15 cellular contexts compared by ENCODE assay signal in the genomic region with DNA sequence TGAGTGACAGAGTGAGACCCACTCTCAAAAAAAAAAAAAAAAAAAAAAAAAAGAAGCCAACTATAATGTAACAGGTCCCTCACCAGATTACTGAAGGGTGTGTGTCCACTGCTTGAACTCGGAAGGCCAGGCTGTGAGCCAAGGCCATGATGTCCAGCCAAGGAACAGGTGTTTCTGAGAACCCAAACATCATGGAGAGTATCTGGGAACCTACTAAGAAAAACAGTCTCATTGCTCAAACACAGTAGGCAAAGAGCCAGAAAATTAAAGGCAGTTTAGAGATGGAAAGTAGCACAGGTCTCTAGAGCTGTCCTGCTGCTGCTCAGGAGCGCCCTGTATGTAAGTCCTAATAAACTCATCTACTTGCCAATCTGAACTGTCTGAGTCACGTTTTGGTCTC.
"Had no signal": no experiment of that assay in that cellular context is flagged by ENCODE, and none has a peak within 500 bp of the region (broad histone marks: within the 10 kb centered on the region; RNA-seq: fewer than 3 reads in every experiment).

No MANE protein-coding gene starts in this region.

- H3K27ac Mint-ChIP-seq: activated naive CD8-positive, alpha-beta T cell treated with anti-CD3 and anti-CD28 coated beads, Interleukin-2, amount 50 U/mL, for 24 hours; activated T-helper 2 cell treated with anti-CD3 and anti-CD28 coated beads, Interferon-gamma antibody, Interleukin-2, Interleukin-4, amounts not matched to agents 10 μg/mL and 5 μg/mL and 100 μg/mL, durations not matched to agents 14 hours and 24 hours and 36 hours; memory B cell; naive thymus-derived CD8-positive, alpha-beta T cell; progenitor cell of endocrine pancreas had no signal

- H3K4me3 ChIP-seq: ascending aorta, mucosa of descending colon, right lobe of liver, testis had no signal

- H3K27ac ChIP-seq: ascending aorta, right lobe of liver, testis, WERI-Rb-1 had no signal

- H3K4me1 ChIP-seq: ascending aorta, right lobe of liver, testis had no signal

- DNase-seq: activated CD4-positive, alpha-beta T cell treated with anti-CD3 and anti-CD28 coated beads, Interleukin-2, amount 50 U/mL, for 48 hours; activated naive CD4-positive, alpha-beta T cell treated with anti-CD3 and anti-CD28 coated beads for 36 hours; activated naive CD8-positive, alpha-beta T cell treated with anti-CD3 and anti-CD28 coated beads, Interleukin-2, amount 50 U/mL, for 24 hours; mucosa of descending colon; naive thymus-derived CD8-positive, alpha-beta T cell; right lobe of liver; stimulated activated CD4-positive, alpha-beta T cell treated with anti-CD3 and anti-CD28 coated beads, Interleukin-1b, Interleukin-23, amount 100 ng/mL, for 48 hours; stimulated activated naive CD8-positive, alpha-beta T cell treated with anti-CD3 and anti-CD28 coated beads, Interleukin-15, amount 100 ng/mL, for 72 hours; testis; WERI-Rb-1 had no signal

- H3K9me3 Mint-ChIP-seq: activated naive CD8-positive, alpha-beta T cell treated with anti-CD3 and anti-CD28 coated beads, Interleukin-2, amount 50 U/mL, for 24 hours; activated T-helper 2 cell treated with anti-CD3 and anti-CD28 coated beads, Interferon-gamma antibody, Interleukin-2, Interleukin-4, amounts not matched to agents 10 μg/mL and 5 μg/mL and 100 μg/mL, durations not matched to agents 14 hours and 24 hours and 36 hours; memory B cell; stimulated activated naive CD8-positive, alpha-beta T cell treated with anti-CD3 and anti-CD28 coated beads, Interleukin-15, amount 100 ng/mL, for 72 hours had no signal

- H3K27me3 ChIP-seq: ascending aorta, right lobe of liver, testis had no signal

- ATAC-seq: activated naive CD8-positive, alpha-beta T cell treated with anti-CD3 and anti-CD28 coated beads, Interleukin-2, amount 50 U/mL, for 24 hours; left lobe of liver; mucosa of descending colon; naive thymus-derived CD8-positive, alpha-beta T cell; stimulated activated naive CD8-positive, alpha-beta T cell treated with anti-CD3 and anti-CD28 coated beads, Interleukin-15, amount 100 ng/mL, for 72 hours had no signal

- H3K27me3 Mint-ChIP-seq: activated naive CD8-positive, alpha-beta T cell treated with anti-CD3 and anti-CD28 coated beads, Interleukin-2, amount 50 U/mL, for 24 hours had no signal

- H3K9me3 ChIP-seq: ascending aorta, mucosa of descending colon, right lobe of liver, testis had no signal

- H3K36me3 ChIP-seq: ascending aorta, right lobe of liver, WERI-Rb-1 had no signal

- H3K4me3 Mint-ChIP-seq: activated naive CD4-positive, alpha-beta T cell treated with anti-CD3 and anti-CD28 coated beads for 36 hours; activated naive CD8-positive, alpha-beta T cell treated with anti-CD3 and anti-CD28 coated beads, Interleukin-2, amount 50 U/mL, for 24 hours; memory B cell; naive thymus-derived CD8-positive, alpha-beta T cell; stimulated activated naive CD8-positive, alpha-beta T cell treated with anti-CD3 and anti-CD28 coated beads, Interleukin-15, amount 100 ng/mL, for 72 hours had no signal
